ENCODE assay signal across 10 cellular contexts in the genomic region with DNA sequence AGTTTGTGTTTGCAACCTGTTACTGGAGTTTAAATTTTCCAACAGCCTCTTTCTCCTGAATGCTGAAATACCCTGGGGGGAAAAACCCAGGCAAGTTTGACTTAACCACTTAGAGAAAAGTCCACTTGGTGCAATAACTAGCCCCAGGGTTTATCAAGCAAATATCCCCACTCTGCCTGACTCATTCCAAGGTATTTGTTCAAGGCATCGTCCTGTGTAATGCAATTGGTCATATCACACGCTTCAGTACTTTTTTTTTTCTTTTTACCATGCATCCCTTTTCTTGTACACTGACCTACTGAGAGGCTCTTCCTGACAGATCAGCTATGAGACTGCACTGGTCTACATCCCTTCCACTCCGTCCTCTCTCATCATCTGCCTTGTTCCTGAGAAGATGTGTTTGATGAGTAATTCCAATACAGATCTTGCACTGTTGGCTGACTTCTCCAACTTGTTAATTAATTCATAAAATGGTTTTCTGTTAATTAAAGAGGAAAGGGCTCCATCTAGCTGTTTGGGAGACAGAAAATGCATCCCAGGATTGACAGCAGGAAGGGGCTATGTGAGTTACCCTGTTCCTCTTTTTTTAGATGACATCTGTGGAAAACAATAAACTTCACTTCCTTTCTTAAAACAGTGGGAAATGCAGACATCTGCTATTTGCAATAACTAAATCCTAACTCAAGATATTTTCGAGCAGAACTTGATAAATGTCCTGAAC.
A peak's percentile ranks its signal among the peaks of the same experiment; 100 is the strongest.
DNase-seq lines count a peak whose midpoint lies in the region; FAIRE-seq and TF ChIP-seq lines count a peak whose summit lies in the region.
"Had no signal": no experiment of that assay in that cellular context is flagged by ENCODE, and none has a peak within 500 bp of the region (broad histone marks: within the 10 kb centered on the region; RNA-seq: fewer than 3 reads in every experiment).

No MANE protein-coding gene starts in this region.

- TF ChIP-seq POLR2A in lower leg skin (IDR thresholded peaks at IDR 0.05): no peak

- no peaks in the 10 kb centered on the region for H3K9me3 ChIP-seq in WERI-Rb-1 (ENCODE audit: severe bottlenecking)

- TF ChIP-seq CTCF in AG10803 (conservative IDR thresholded peaks at IDR 0.05; ENCODE audit: low read length) (no peak), WERI-Rb-1 (IDR thresholded peaks at IDR 0.05; ENCODE audit: low read depth, low read length) (peak; percentile 38; the same call in 1 of the 2 replicates), lower leg skin (IDR thresholded peaks at IDR 0.05) (no peak), dorsolateral prefrontal cortex (IDR thresholded peaks at IDR 0.05 in 54 of 56, conservative IDR thresholded peaks at IDR 0.05 in 2 of 56; ENCODE audit: low read depth in 1 of 56, partially characterized antibody in 56 of 56) (peak in 17 of 56 donors; percentile 7 to 51 (median 19))

- H3K36me3 ChIP-seq in WERI-Rb-1: no peaks in the 10 kb centered on the region

- no peak overlapping the region for H3K4me3 ChIP-seq in AG10803 (ENCODE audit: low read length)
- H3K4me3 ChIP-seq in WERI-Rb-1 (ENCODE audit: low read depth, low read length): no peak overlapping the region
- H3K4me3 ChIP-seq in lower leg skin (ENCODE audit: low read depth, poor library complexity, severe bottlenecking): no peak overlapping the region
- no peak overlapping the region for H3K4me3 ChIP-seq in dorsolateral prefrontal cortex

- H3K27me3 ChIP-seq in WERI-Rb-1 (ENCODE audit: insufficient read depth, low read depth, severe bottlenecking) (no peaks in the 10 kb centered on the region), dorsolateral prefrontal cortex (peaks cover 0 to 12% (median 0%) of the 10 kb centered on the region in 45 donors)

- intact Hi-C loops in lower leg skin (cut with DNase I; ENCODE audit: low total_unique reads): no loop called here
- intact Hi-C loops in dorsolateral prefrontal cortex (cut with DNase I): no loop called here

- H3K27ac ChIP-seq in WERI-Rb-1: no peak overlapping the region
- H3K27ac ChIP-seq in dorsolateral prefrontal cortex: no peak overlapping the region

- peak; percentile 99 for FAIRE-seq in islet of Langerhans (lab: Jason Lieb, UNC)

- 43 to 45% methylated on average over 4 of the region's 4 CpGs for WGBS in lower leg skin, 2 donors

- peak; percentile 68 for DNase-seq in AG10803 (ENCODE audit: low read depth)
- DNase-seq in HuH-7.5 (ENCODE audit: low spot score): peak; percentile 6
- no peak for DNase-seq in WERI-Rb-1
- DNase-seq in activated CD4-positive, alpha-beta T cell treated with anti-CD3 and anti-CD28 coated beads, Interleukin-2, amount 50 U/mL, for 4 hours: no peak
- DNase-seq in central memory CD4-positive, alpha-beta T cell: no peak
- DNase-seq in lower leg skin (ENCODE audit: low spot score in 2 of 2): no peak
- no peak for DNase-seq in dorsolateral prefrontal cortex
- DNase-seq: dermis blood vessel endothelial cell; stimulated activated CD4-positive, alpha-beta T cell treated with anti-CD3 and anti-CD28 coated beads, Interleukin-4, amount 100 ng/mL, for 4 hours had no signal

Comparison
In these comparisons a context has a peak if more than half of its experiments do, and no peak if none do; other contexts are left out.
1. DNase-seq: peak in AG10803 (single experiment) and HuH-7.5 (single experiment); none in WERI-Rb-1 (single experiment), activated CD4-positive, alpha-beta T cell treated with anti-CD3 and anti-CD28 coated beads, Interleukin-2, amount 50 U/mL, for 4 hours (0 of 2), central memory CD4-positive, alpha-beta T cell (single experiment), lower leg skin (0 of 2) and dorsolateral prefrontal cortex (0 of 10).